ENCODE assay signal across 9 cellular contexts in the genomic region with DNA sequence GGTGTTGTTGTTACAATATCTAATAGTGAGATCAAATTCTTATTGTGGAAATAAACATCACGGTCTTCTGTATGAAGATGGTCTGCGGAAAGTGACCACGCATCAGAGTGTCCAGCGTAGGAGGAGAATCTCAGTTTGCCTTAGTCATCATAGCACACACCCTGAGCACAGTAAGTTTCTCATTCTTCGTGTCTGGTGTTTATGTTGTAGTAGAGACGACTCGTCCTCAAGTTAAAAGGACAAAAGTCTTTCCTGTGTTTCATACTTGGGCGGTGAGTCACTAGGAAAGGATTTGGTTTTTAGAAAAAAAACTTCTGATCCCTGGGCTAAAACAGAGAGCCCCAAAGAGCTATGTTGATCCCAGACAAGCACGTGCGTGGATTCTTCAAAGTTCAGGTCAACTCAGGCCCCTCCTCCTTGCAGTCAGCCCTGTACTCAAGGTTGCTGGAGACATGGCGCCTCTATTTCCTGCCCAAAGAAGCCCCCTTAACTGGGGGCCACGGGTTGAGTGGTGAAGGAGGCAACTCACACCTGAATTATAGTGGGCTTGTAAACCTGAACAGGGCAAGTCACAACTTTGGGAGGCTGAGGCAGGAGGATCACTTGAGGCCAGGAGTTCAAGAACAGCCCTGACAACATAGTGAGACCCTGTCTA.
DNase-seq lines count a peak whose midpoint lies in the region; ATAC-seq, FAIRE-seq and TF ChIP-seq lines count a peak whose summit lies in the region.
"Had no signal": no experiment of that assay in that cellular context is flagged by ENCODE, and none has a peak within 500 bp of the region (broad histone marks: within the 10 kb centered on the region; RNA-seq: fewer than 3 reads in every experiment).

No MANE protein-coding gene starts in this region.

- no peak overlapping the region for H3K4me2 ChIP-seq in K562 (ENCODE audit: insufficient read depth, low read length)

- no peak overlapping the region for H2AFZ ChIP-seq in K562 (ENCODE audit: low read depth, low read length)

- H4K20me1 ChIP-seq in K562 (replicated peaks; ENCODE audit: control insufficient read depth, insufficient read depth, low read length): no peaks in the 10 kb centered on the region

- no TSS peak for BruUV-seq in K562 (replicated peaks; lab: Mats Ljungman, UMichigan)

- H3K4me3 ChIP-seq in K562 (no peak overlapping the region), colonic mucosa (no peak overlapping the region)

- CTCF ChIA-PET in K562 (lab: Yijun Ruan, JAX; ENCODE audit: low intra/inter-chr PET ratio): no interaction called here

- TF ChIP-seq CTCF in K562 (IDR thresholded peaks at IDR 0.05 in 2 of 3, conservative IDR thresholded peaks at IDR 0.05 in 1 of 3; ENCODE audit: insufficient read depth in 2 of 3, low read depth in 1 of 3, low read length in 3 of 3) (no peak), colonic mucosa (IDR thresholded peaks at IDR 0.05) (no peak)

- H3K9ac ChIP-seq in K562 (ENCODE audit: insufficient read depth in 1 of 2, low read depth in 2 of 2, low read length in 2 of 2) (no peak overlapping the region), colonic mucosa (ENCODE audit: low read depth in 2 of 2, low read length in 2 of 2) (no peak overlapping the region)

- H3K9me3 ChIP-seq in K562 (replicated peaks; ENCODE audit: control insufficient read depth, insufficient read depth, low read depth, low read length) (no peaks in the 10 kb centered on the region), colonic mucosa (no peaks in the 10 kb centered on the region)

- H3K4me1 ChIP-seq in K562 (replicated peaks in 1 of 2; ENCODE audit: control insufficient read depth in 2 of 2, insufficient read depth in 2 of 2, low read length in 2 of 2) (0 out of 5 replicates have a peak, but pooled peaks cover 0 to 2% of the 10 kb centered on the region in 2 experiments), colonic mucosa (peaks cover 10% of the 10 kb centered on the region)

- in situ Hi-C loops in K562 (cut with MboI): no loop called here

- no peaks in the 10 kb centered on the region for H3K79me2 ChIP-seq in K562 (ENCODE audit: control insufficient read depth, insufficient read depth, low read length)

- no peaks in the 10 kb centered on the region for H3K36me3 ChIP-seq in K562 (ENCODE audit: control insufficient read depth, insufficient read depth, low read length)
- H3K36me3 ChIP-seq in colonic mucosa: no peaks in the 10 kb centered on the region

- WGBS in K562 (ENCODE audit: insufficient coverage, low coverage, missing lambda C conversion rate): 2% methylated on average over 12 of the region's 12 CpGs

- intact Hi-C loops in K562 (cut with micrococcal nuclease) (no loop called here), colonic mucosa (cut with DNase I) (no loop called here)

- DNase-seq in A172 (ENCODE audit: low spot score): peak; percentile 94
- peak; percentile 98 for DNase-seq in HT1080 (ENCODE audit: low read depth)
- no peak for DNase-seq in K562 (ENCODE audit: extremely low read depth in 1 of 4, low spot score in 3 of 4)
- DNase-seq in kidney tubule cell (ENCODE audit: low spot score): peak; percentile 89
- DNase-seq in COR-L47 (lab: John Stamatoyannopoulos, UW): no peak
- no peak for DNase-seq in colonic mucosa
- no peak for DNase-seq in NCI-H526 treated with DMSO at 0.1 percent for 48 hours (lab: John Stamatoyannopoulos, UW)

- TF ChIP-seq EP300 in K562 (IDR thresholded peaks at IDR 0.05; ENCODE audit: low read length): no peak

- H3K27me3 ChIP-seq in K562 (ENCODE audit: control insufficient read depth in 2 of 2, insufficient read depth in 2 of 2, low read length in 2 of 2) (peaks cover 2 to 48% of the 10 kb centered on the region in 2 experiments; a peak in 4 of 5 replicates), colonic mucosa (no peaks in the 10 kb centered on the region)

- POLR2A ChIA-PET in K562 (lab: Yijun Ruan, JAX): no interaction called here

- FAIRE-seq in K562 (lab: Jason Lieb, UNC): no peak
- FAIRE-seq: frontal cortex had no signal

- H3K27ac ChIP-seq in K562 (ENCODE audit: extremely low read depth, low read depth, low read length): no peak overlapping the region
- H3K27ac ChIP-seq in colonic mucosa: no peak overlapping the region

- no peak for TF ChIP-seq POLR2A in K562 (conservative IDR thresholded peaks at IDR 0.05)

- ATAC-seq in K562 (peak; percentile 42; the same call in 1 of the 3 replicates), GM18517 (IDR thresholded peaks at IDR 0.05; ENCODE audit: unreplicated experiment) (no peak)

- TF ChIP-seq RAD21 in K562 (CRISPR knock-in tag; conservative IDR thresholded peaks at IDR 0.05 in 1 of 2, IDR thresholded peaks at IDR 0.05 in 1 of 2): no peak

- no peaks in the 10 kb centered on the region for H3K9me1 ChIP-seq in K562 (ENCODE audit: control insufficient read depth, insufficient read depth, low read length)

TF ChIP-seq in K562, 482 proteins besides CTCF, POLR2A, EP300 and RAD21:
- no peak for TF ChIP-seq ZNF707 (CRISPR knock-in tag; conservative IDR thresholded peaks at IDR 0.05)
- TF ChIP-seq, protein P1, sequence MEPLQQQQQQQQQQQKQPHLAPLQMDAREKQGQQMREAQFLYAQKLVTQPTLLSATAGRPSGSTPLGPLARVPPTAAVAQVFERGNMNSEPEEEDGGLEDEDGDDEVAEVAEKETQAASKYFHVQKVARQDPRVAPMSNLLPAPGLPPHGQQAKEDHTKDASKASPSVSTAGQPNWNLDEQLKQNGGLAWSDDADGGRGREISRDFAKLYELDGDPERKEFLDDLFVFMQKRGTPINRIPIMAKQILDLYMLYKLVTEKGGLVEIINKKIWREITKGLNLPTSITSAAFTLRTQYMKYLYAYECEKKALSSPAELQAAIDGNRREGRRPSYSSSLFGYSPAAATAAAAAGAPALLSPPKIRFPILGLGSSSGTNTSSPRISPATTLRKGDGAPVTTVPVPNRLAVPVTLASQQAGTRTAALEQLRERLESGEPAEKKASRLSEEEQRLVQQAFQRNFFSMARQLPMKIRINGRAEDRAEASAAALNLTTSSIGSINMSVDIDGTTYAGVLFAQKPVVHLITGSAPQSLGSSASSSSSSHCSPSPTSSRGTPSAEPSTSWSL (CRISPR knock-in tag; IDR thresholded peaks at IDR 0.05; ENCODE audit: borderline replicate concordance): no peak
- no peak for TF ChIP-seq SIRT6 (IDR thresholded peaks at IDR 0.05; ENCODE audit: low read depth, low read length)
- TF ChIP-seq EWSR1 (IDR thresholded peaks at IDR 0.05; ENCODE audit: borderline replicate concordance, low read depth, partially characterized antibody): no peak
- TF ChIP-seq TEAD4 (IDR thresholded peaks at IDR 0.05; ENCODE audit: low read length): no peak
- TF ChIP-seq TEAD4 (CRISPR knock-in tag; IDR thresholded peaks at IDR 0.05; ENCODE audit: borderline replicate concordance): no peak
- no peak for TF ChIP-seq BDP1 (IDR thresholded peaks at IDR 0.05; ENCODE audit: insufficient read depth, insufficient read length)
- TF ChIP-seq NFXL1 (CRISPR knock-in tag; IDR thresholded peaks at IDR 0.05): no peak
- TF ChIP-seq, protein P2, sequence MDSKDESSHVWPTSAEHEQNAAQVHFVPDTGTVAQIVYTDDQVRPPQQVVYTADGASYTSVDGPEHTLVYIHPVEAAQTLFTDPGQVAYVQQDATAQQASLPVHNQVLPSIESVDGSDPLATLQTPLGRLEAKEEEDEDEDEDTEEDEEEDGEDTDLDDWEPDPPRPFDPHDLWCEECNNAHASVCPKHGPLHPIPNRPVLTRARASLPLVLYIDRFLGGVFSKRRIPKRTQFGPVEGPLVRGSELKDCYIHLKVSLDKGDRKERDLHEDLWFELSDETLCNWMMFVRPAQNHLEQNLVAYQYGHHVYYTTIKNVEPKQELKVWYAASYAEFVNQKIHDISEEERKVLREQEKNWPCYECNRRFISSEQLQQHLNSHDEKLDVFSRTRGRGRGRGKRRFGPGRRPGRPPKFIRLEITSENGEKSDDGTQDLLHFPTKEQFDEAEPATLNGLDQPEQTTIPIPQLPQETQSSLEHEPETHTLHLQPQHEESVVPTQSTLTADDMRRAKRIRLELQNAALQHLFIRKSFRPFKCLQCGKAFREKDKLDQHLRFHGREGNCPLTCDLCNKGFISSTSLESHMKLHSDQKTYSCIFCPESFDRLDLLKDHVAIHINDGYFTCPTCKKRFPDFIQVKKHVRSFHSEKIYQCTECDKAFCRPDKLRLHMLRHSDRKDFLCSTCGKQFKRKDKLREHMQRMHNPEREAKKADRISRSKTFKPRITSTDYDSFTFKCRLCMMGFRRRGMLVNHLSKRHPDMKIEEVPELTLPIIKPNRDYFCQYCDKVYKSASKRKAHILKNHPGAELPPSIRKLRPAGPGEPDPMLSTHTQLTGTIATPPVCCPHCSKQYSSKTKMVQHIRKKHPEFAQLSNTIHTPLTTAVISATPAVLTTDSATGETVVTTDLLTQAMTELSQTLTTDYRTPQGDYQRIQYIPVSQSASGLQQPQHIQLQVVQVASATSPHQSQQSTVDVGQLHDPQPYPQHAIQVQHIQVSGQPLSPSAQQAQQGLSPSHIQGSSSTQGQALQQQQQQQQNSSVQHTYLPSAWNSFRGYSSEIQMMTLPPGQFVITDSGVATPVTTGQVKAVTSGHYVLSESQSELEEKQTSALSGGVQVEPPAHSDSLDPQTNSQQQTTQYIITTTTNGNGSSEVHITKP (IDR thresholded peaks at IDR 0.05; ENCODE audit: partially characterized antibody): no peak
- TF ChIP-seq L3MBTL2 (IDR thresholded peaks at IDR 0.05): 0 out of 2 replicates have a peak, but pooled peaks have one; percentile 16
- TF ChIP-seq MAFK (IDR thresholded peaks at IDR 0.05; ENCODE audit: low read length): peak; percentile 3; the same call in 1 of the 2 replicates
- TF ChIP-seq ZFP30 (CRISPR knock-in tag; IDR thresholded peaks at IDR 0.05; ENCODE audit: borderline replicate concordance): no peak
- peak; percentile 35; the same call in 1 of the 2 replicates for TF ChIP-seq C11orf30 (IDR thresholded peaks at IDR 0.05; ENCODE audit: low read depth)
- TF ChIP-seq ETV5 (CRISPR knock-in tag; IDR thresholded peaks at IDR 0.05; ENCODE audit: low read depth): no peak
- peak; percentile 33 for TF ChIP-seq NFE2 (IDR thresholded peaks at IDR 0.05; ENCODE audit: low read depth)
- no peak for TF ChIP-seq CREB1 (IDR thresholded peaks at IDR 0.05)
- no peak for TF ChIP-seq CREB1 (CRISPR knock-in tag; IDR thresholded peaks at IDR 0.05)
- TF ChIP-seq JUND (IDR thresholded peaks at IDR 0.05; ENCODE audit: borderline replicate concordance, low read depth, low read length): no peak
- TF ChIP-seq JUND (tag; IDR thresholded peaks at IDR 0.05; ENCODE audit: borderline replicate concordance, low read depth, low read length): no peak

Comparison
In these comparisons a context has a peak if more than half of its experiments do, and no peak if none do; other contexts are left out.
1. DNase-seq: peak in A172 (single experiment), HT1080 (single experiment) and kidney tubule cell (single experiment); none in K562 (0 of 4), COR-L47 (single experiment), colonic mucosa (single experiment) and NCI-H526 treated with DMSO at 0.1 percent for 48 hours (single experiment).